1 cellular context compared by ENCODE assay signal in the genomic region with DNA sequence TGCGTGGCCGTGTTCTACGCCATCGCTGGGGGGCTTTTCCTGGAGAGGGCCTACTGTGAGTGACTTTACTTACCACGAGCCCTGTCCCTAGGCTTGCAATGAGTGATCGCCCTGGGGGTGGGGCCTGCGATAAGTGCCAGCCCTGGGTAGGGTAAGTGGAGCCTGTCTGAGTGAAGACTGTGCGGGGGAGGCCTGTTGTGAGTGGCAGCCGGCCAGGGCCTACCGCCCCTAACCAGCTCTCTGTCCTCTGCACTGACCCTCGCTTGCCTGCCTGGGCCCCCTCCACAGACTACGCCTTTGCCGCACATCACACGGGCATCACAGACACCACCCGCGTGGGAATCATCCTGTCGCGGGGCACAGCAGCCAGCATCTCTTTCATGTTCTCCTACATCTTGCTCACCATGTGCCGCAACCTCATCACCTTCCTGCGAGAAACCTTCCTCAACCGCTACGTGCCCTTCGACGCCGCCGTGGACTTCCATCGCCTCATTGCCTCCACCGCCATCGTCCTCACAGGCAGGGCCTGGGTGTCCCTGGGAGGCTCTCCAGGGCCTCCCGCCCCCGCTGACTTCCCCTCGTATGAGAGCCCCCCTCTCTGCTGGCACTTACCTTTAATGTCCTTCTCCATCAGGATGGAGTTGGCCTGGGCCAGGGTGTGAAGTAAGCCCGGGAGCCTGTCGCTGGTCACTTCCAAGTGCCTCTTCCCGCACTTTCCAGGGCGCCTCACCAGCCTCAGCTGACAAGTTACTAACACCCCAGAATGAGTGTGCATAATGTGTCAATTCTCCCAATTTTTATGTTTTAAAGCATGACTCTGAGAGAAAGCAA.
A peak's percentile ranks its signal among the peaks of the same experiment; 100 is the strongest.
TF ChIP-seq lines count a peak whose summit lies in the region.

No MANE protein-coding gene starts in this region.

TF ChIP-seq in HepG2, 621 proteins besides CTCF, POLR2A, EP300 and RAD21:
- TF ChIP-seq AGO2 (optimal IDR thresholded peaks at IDR 0.05; ENCODE audit: low read depth, low read length) (peak; percentile 73), ZNF296 (CRISPR knock-in tag; conservative IDR thresholded peaks at IDR 0.05) (no peak), GZF1 (CRISPR knock-in tag; IDR thresholded peaks at IDR 0.05) (no peak)
